In the genomic region with DNA sequence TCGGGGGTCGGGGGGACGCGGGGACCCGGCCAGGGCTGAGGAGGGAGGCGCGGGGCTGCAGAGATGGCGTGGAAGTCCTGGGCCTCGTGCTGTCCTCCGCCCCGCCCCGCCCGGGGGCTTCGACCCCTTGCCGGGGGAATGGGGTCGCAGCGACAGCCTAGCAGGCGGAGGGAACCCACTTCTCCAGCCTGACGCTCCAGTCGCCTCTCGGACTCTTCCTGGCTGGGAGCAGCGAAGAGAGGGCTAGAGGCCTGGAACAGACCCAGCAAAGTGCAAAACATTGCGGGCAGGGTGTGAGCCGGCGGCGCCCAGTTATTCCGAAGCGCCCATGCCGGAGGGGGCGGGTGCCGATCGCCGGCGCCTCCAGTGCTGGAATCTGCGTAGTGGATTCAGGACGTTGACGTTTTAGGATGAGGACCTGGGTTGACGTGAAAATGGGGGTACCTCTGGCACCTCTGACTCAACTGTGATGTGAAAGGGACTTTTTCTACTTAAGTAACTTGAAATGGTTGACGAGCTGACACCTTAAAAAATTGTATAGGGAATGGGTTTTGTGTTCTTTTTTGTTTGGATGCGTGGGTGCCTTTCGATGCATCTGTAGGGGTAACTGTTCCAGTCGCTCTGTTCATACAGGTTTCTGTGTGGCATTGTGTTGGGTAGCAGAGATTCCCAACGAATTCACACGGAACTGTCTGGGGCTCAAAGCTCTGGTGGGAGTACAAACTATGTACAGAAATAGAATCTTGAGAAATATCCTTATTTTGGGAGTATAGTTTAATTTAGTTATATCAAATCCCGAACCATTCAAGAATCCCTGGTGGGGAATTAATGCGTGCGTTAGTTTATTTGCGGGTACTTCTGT, we compare ENCODE assay signal across 9 cellular contexts. TPM values are rescaled to one million over a fixed set of nuclear protein-coding genes. Genes with fewer than 3 reads are reported as not detected.
A peak's percentile ranks its signal among the peaks of the same experiment; 100 is the strongest.
DNase-seq lines count a peak whose midpoint lies in the region; ATAC-seq lines count a peak whose summit lies in the region.
"Had no signal": no experiment of that assay in that cellular context is flagged by ENCODE, and none has a peak within 500 bp of the region (broad histone marks: within the 10 kb centered on the region; RNA-seq: fewer than 3 reads in every experiment).

No MANE protein-coding gene starts in this region.

- H3K4me3 Mint-ChIP-seq in activated T-helper 17 cell treated with anti-CD3 and anti-CD28 coated beads, Interleukin-2, amount 50 U/mL, for 72 hours = peak overlapping the region; percentile 53
- H3K4me3 Mint-ChIP-seq in stimulated activated effector memory CD8-positive, alpha-beta T cell treated with anti-CD3 and anti-CD28 coated beads, Interleukin-12 subunit alpha, Interleukin-12 subunit beta, amount 100 ng/mL, for 72 hours = peak overlapping the region; percentile 36

- H3K27me3 Mint-ChIP-seq in activated T-helper 17 cell treated with anti-CD3 and anti-CD28 coated beads, Interleukin-2, amount 50 U/mL, for 72 hours = peaks cover 58% of the 10 kb centered on the region

- DNase-seq in DMS 273 (lab: John Stamatoyannopoulos, UW; ENCODE audit: unreplicated experiment) = peak; percentile 50
- DNase-seq in DMS 273 treated with DMSO at 0.1 percent for 48 hours (lab: John Stamatoyannopoulos, UW) = no peak
- DNase-seq in islet precursor cell = peak; percentile 64
- no peak for DNase-seq in stimulated activated effector memory CD8-positive, alpha-beta T cell treated with anti-CD3 and anti-CD28 coated beads, Interleukin-12 subunit alpha, Interleukin-12 subunit beta, amount 100 ng/mL, for 72 hours (ENCODE audit: low spot score in 2 of 2)
- DNase-seq in stimulated activated CD4-positive, alpha-beta T cell treated with anti-CD3 and anti-CD28 coated beads, Interleukin-2, amount 100 ng/mL, for 48 hours = no peak

- H3K4me1 Mint-ChIP-seq in activated T-helper 17 cell treated with anti-CD3 and anti-CD28 coated beads, Interleukin-2, amount 50 U/mL, for 72 hours = no peaks in the 10 kb centered on the region
- no peaks in the 10 kb centered on the region for H3K4me1 Mint-ChIP-seq in stimulated activated effector memory CD8-positive, alpha-beta T cell treated with anti-CD3 and anti-CD28 coated beads, Interleukin-12 subunit alpha, Interleukin-12 subunit beta, amount 100 ng/mL, for 72 hours

- H3K9me3 Mint-ChIP-seq in activated T-helper 17 cell treated with anti-CD3 and anti-CD28 coated beads, Interleukin-2, amount 50 U/mL, for 72 hours = no peaks in the 10 kb centered on the region
- no peaks in the 10 kb centered on the region for H3K9me3 Mint-ChIP-seq in stimulated activated effector memory CD8-positive, alpha-beta T cell treated with anti-CD3 and anti-CD28 coated beads, Interleukin-12 subunit alpha, Interleukin-12 subunit beta, amount 100 ng/mL, for 72 hours

- no peaks in the 10 kb centered on the region for H3K36me3 Mint-ChIP-seq in activated T-helper 17 cell treated with anti-CD3 and anti-CD28 coated beads, Interleukin-2, amount 50 U/mL, for 72 hours (ENCODE audit: low read depth)
- H3K36me3 Mint-ChIP-seq in stimulated activated effector memory CD8-positive, alpha-beta T cell treated with anti-CD3 and anti-CD28 coated beads, Interleukin-12 subunit alpha, Interleukin-12 subunit beta, amount 100 ng/mL, for 72 hours = no peaks in the 10 kb centered on the region

- no peak overlapping the region for H3K27ac Mint-ChIP-seq in activated T-helper 17 cell treated with anti-CD3 and anti-CD28 coated beads, Interleukin-2, amount 50 U/mL, for 72 hours
- no peak overlapping the region for H3K27ac Mint-ChIP-seq in stimulated activated effector memory CD8-positive, alpha-beta T cell treated with anti-CD3 and anti-CD28 coated beads, Interleukin-12 subunit alpha, Interleukin-12 subunit beta, amount 100 ng/mL, for 72 hours

- no peak for ATAC-seq in activated T-helper 17 cell treated with anti-CD3 and anti-CD28 coated beads, Interleukin-2, amount 50 U/mL, for 72 hours (replicated peaks)
- no peak for ATAC-seq in stimulated activated effector memory CD8-positive, alpha-beta T cell treated with anti-CD3 and anti-CD28 coated beads, Interleukin-12 subunit alpha, Interleukin-12 subunit beta, amount 100 ng/mL, for 72 hours
- no peak for ATAC-seq in GM21786 (IDR thresholded peaks at IDR 0.05; ENCODE audit: unreplicated experiment)
- no peak for ATAC-seq in HG02938 (IDR thresholded peaks at IDR 0.05; ENCODE audit: unreplicated experiment)

RNA-seq across cellular contexts. Expression of a gene that starts 1.4 kb away (rescaled TPM):
- total RNA-seq in activated T-helper 17 cell treated with anti-CD3 and anti-CD28 coated beads, Interleukin-2, amount 50 U/mL, for 72 hours = under 1 TPM; 0.04 to 0.16 TPM
- total RNA-seq: A172 had no signal

Comparison
In these comparisons a context has a peak if more than half of its experiments do, and no peak if none do; other contexts are left out.
1. DNase-seq: peak in DMS 273 (single experiment) and islet precursor cell (single experiment); none in DMS 273 treated with DMSO at 0.1 percent for 48 hours (single experiment), stimulated activated effector memory CD8-positive, alpha-beta T cell treated with anti-CD3 and anti-CD28 coated beads, Interleukin-12 subunit alpha, Interleukin-12 subunit beta, amount 100 ng/mL, for 72 hours (0 of 2) and stimulated activated CD4-positive, alpha-beta T cell treated with anti-CD3 and anti-CD28 coated beads, Interleukin-2, amount 100 ng/mL, for 48 hours (0 of 2).